Comparison of ENCODE assay signal across 8 cellular contexts in the genomic region with DNA sequence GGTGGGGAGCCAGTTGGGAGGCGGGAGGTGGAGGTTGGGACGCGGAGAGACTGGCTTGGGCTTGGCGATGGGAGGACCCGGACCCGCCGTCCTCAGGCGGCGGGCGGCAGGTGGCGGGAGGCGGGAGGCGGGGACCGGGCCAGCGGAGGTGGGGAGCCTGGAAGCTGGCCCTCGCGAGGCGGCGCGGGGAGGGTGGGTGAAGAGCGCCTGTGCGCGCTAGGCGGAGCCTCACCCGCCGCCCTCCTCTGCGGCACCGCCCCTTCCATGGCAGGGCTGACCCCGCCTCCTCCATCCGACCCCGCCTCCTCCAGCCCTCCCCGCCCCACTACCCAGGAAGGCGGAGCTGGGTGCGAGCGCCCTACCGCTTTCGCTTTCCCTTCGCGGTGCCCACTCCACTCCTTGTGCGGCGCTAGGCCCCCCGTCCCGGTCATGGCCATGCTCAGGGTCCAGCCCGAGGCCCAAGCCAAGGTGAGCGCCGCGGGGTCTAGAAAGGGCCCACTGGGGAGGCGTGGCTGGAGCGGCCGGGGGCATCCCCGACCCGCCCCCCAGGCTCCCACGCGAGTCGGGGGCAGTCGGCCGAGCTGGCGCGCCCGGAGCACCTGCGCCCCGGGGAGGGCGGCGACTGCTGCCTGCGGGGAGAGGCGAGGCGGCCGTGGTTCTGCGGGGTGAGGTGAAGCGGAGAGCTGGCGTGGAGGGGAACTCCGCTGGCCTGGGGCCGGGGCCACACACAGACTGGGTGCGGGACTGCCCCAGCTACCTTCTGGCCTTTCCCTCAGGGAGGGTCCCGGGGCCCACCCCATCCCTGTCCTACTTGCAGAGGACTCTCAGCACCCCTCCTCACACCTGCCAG. TPM values are rescaled to one million over a fixed set of nuclear protein-coding genes. Genes with fewer than 3 reads are reported as not detected.
DNase-seq lines count a peak whose midpoint lies in the region; TF ChIP-seq lines count a peak whose summit lies in the region.

A gene (plus strand): TSS at position 361 of the 850 bp plus-strand sequence. CDS start 69 bp downstream, at position 430.

- H3K9ac ChIP-seq in SK-N-SH, result peak within 1 kb of the TSS; percentile 94

- H3K79me2 ChIP-seq in SK-N-SH (ENCODE audit: insufficient read depth) (peaks cover 33% of the 10 kb centered on the region), osteoblast (ENCODE audit: insufficient read depth, low read length) (peaks cover 49% of the 10 kb centered on the region)

- H3K4me1 ChIP-seq in SK-N-SH (ENCODE audit: control insufficient read depth in 1 of 2, insufficient read depth in 2 of 2, low read depth in 1 of 2, low read length in 1 of 2), result peaks cover 6 to 35% of the 10 kb centered on the region in 2 experiments; a peak in 2 of 4 replicates
- peaks cover 12% of the 10 kb centered on the region for H3K4me1 ChIP-seq in osteoblast (ENCODE audit: insufficient read depth, low read length)
- peaks cover 26% of the 10 kb centered on the region for H3K4me1 ChIP-seq in testis

- no peaks in the 10 kb centered on the region for H3K9me2 ChIP-seq in SK-N-SH

- H2AFZ ChIP-seq in SK-N-SH (ENCODE audit: low read depth) (peak within 1 kb of the TSS; percentile 98), osteoblast (ENCODE audit: low read length) (peak within 1 kb of the TSS; percentile 98)

- no peak; the same call in 1 of the 2 replicates for TF ChIP-seq RAD21 in SK-N-SH (IDR thresholded peaks at IDR 0.05; ENCODE audit: low read length)

- WGBS in SK-N-SH (ENCODE audit: low lambda C conversion rate), result 0% methylated on average over 16 of the region's 75 CpGs
- WGBS in testis, 2 donors, result 0% methylated on average over 21 to 62 of the region's 75 CpGs

- TF ChIP-seq POLR2A in NB4 (IDR thresholded peaks at IDR 0.05; ENCODE audit: extremely low read depth, insufficient read length) (peak; percentile 76), testis (IDR thresholded peaks at IDR 0.05) (peak; percentile 29)

- peak within 1 kb of the TSS; percentile 79 for H3K4me3 ChIP-seq in HFF-Myc (replicated peaks; ENCODE audit: low read depth, low read length)
- H3K4me3 ChIP-seq in NB4 (ENCODE audit: low read depth, low read length), result peak within 1 kb of the TSS; percentile 60
- H3K4me3 ChIP-seq in SK-N-SH (ENCODE audit: low read depth in 2 of 2, low read length in 1 of 2), result peak within 1 kb of the TSS; percentile 82 to 91
- H3K4me3 ChIP-seq in osteoblast (ENCODE audit: insufficient read depth, low read length), result peak within 1 kb of the TSS; percentile 97
- H3K4me3 ChIP-seq in testis, result peak within 1 kb of the TSS; percentile 79 to 89

- TF ChIP-seq EP300 in SK-N-SH (IDR thresholded peaks at IDR 0.05; ENCODE audit: borderline replicate concordance in 1 of 2, low read depth in 1 of 2, low read length in 1 of 2), result no peak

- DNase-seq in GM03348 (ENCODE audit: low spot score) (peak; percentile 97), HFF-Myc (ENCODE audit: extremely low read depth, low read depth) (peak; percentile 44), NB4 (ENCODE audit: low read depth) (peak; percentile 92), SK-N-SH (peak; percentile 98), globus pallidus (ENCODE audit: low spot score) (peak; percentile 91), osteoblast (ENCODE audit: insufficient read length, low spot score, missing footprints) (peak; percentile 99), testis (peak; percentile 95)
- peak; percentile 92 for DNase-seq in activated naive CD4-positive, alpha-beta T cell treated with anti-CD3 and anti-CD28 coated beads, Interleukin-2, amount 50 U/mL, for 16 hours

- H3K9me3 ChIP-seq in SK-N-SH (no peaks in the 10 kb centered on the region), osteoblast (ENCODE audit: low read depth, low read length) (no peaks in the 10 kb centered on the region), testis (no peaks in the 10 kb centered on the region)

- H3K27ac ChIP-seq in SK-N-SH (ENCODE audit: low read depth in 2 of 2, low read length in 1 of 2), result peak within 1 kb of the TSS; percentile 52 to 83
- peak within 1 kb of the TSS; percentile 69 for H3K27ac ChIP-seq in osteoblast (ENCODE audit: low read depth, low read length)
- H3K27ac ChIP-seq in testis, result peak within 1 kb of the TSS; percentile 86 to 88

- POLR2A ChIA-PET in SK-N-SH (lab: Yijun Ruan, JAX), result interaction anchor here (0.6 to 3.0 kb wide), 14 partner anchors 9 to 610 kb away, joined by 3 to 21 read pairs (median 5); a partner anchor contains a TSS

- H3K27me3 ChIP-seq in SK-N-SH (ENCODE audit: insufficient read depth) (no peaks in the 10 kb centered on the region), osteoblast (ENCODE audit: insufficient read depth, low read length) (no peaks in the 10 kb centered on the region), testis (no peaks in the 10 kb centered on the region)

- intact Hi-C loops in testis (cut with DNase I; ENCODE audit: low total_unique reads), result no loop called here

- H3K4me2 ChIP-seq in SK-N-SH (peak within 1 kb of the TSS; percentile 82), osteoblast (ENCODE audit: insufficient read depth, low read length) (peak within 1 kb of the TSS; percentile 97)

- H3K36me3 ChIP-seq in SK-N-SH (replicated peaks in 1 of 2; ENCODE audit: control insufficient read depth in 1 of 2, insufficient read depth in 2 of 2, low read length in 1 of 2) (peaks cover 21 to 24% of the 10 kb centered on the region in 2 experiments), osteoblast (ENCODE audit: insufficient read depth, low read length) (peaks cover 26% of the 10 kb centered on the region), testis (ENCODE audit: low read depth, missing control alignments) (no peaks in the 10 kb centered on the region)

- TF ChIP-seq CTCF in HFF-Myc (IDR thresholded peaks at IDR 0.05; ENCODE audit: low read depth, low read length, missing control alignments), result no peak
- no peak for TF ChIP-seq CTCF in NB4 (IDR thresholded peaks at IDR 0.05; ENCODE audit: low read depth, low read length)
- TF ChIP-seq CTCF in SK-N-SH (IDR thresholded peaks at IDR 0.05), result no peak
- no peak for TF ChIP-seq CTCF in osteoblast (IDR thresholded peaks at IDR 0.05; ENCODE audit: extremely low read depth, low read depth, low read length)
- TF ChIP-seq CTCF in testis (IDR thresholded peaks at IDR 0.05), result no peak

- H4K20me1 ChIP-seq in SK-N-SH (ENCODE audit: insufficient read depth) (no peaks in the 10 kb centered on the region), osteoblast (ENCODE audit: insufficient read depth, low read length) (peaks cover 7% of the 10 kb centered on the region)

- H3F3A ChIP-seq in SK-N-SH (replicated peaks; ENCODE audit: insufficient read depth), result peaks cover 5% of the 10 kb centered on the region

- CTCF ChIA-PET in SK-N-SH (lab: Yijun Ruan, JAX), result interaction anchor here (0.6 to 4.7 kb wide), 8 partner anchors 10 to 558 kb away, joined by 3 to 22 read pairs (median 3); a partner anchor contains a TSS

TF ChIP-seq in SK-N-SH, 30 proteins besides CTCF, POLR2A, EP300 and RAD21:
- TF ChIP-seq, protein P1, sequence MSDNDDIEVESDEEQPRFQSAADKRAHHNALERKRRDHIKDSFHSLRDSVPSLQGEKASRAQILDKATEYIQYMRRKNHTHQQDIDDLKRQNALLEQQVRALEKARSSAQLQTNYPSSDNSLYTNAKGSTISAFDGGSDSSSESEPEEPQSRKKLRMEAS (IDR thresholded peaks at IDR 0.05; ENCODE audit: low read depth), result peak; percentile 45; the same call in 1 of the 2 replicates
- no peak for TF ChIP-seq RFX5 (IDR thresholded peaks at IDR 0.05; ENCODE audit: low read length)
- peak; percentile 44; the same call in 1 of the 2 replicates for TF ChIP-seq MXI1 (IDR thresholded peaks at IDR 0.05; ENCODE audit: low read depth, low read length)
- TF ChIP-seq NRF1 (IDR thresholded peaks at IDR 0.05; ENCODE audit: low read depth, low read length), result peak; percentile 61
- no peak for TF ChIP-seq GABPA (IDR thresholded peaks at IDR 0.05; ENCODE audit: low read depth)
- TF ChIP-seq POLR2AphosphoS5 (IDR thresholded peaks at IDR 0.05; ENCODE audit: low read depth, low read length), result peak; percentile 67
- peak; percentile 50 for TF ChIP-seq TAF1 (IDR thresholded peaks at IDR 0.05; ENCODE audit: borderline replicate concordance, low read depth, low read length)
- TF ChIP-seq SIN3A (IDR thresholded peaks at IDR 0.05; ENCODE audit: borderline replicate concordance, low read depth, low read length), result 0 out of 2 replicates have a peak, but pooled peaks have one; percentile 16
- TF ChIP-seq NFIC (IDR thresholded peaks at IDR 0.05; ENCODE audit: borderline replicate concordance), result no peak

RNA-seq across cellular contexts. Expression of the gene that starts here (rescaled TPM):
- polyA plus RNA-seq in SK-N-SH (2012; rRNA removed) (154 and 287 TPM in 2 replicates), testis (ENCODE audit: insufficient read depth, low read depth, low replicate concordance) (101 TPM)
- 313 and 331 TPM in 2 replicates for polyA plus RNA-seq in SK-N-SH (2012; cell fraction: cytosol; rRNA removed)
- 220 and 228 TPM in 2 replicates for polyA plus RNA-seq in SK-N-SH (2012; cell fraction: nucleus; rRNA removed)
- total RNA-seq in osteoblast (95.5 and 111 TPM in 2 replicates), testis (10 to 100 TPM; 43.3 to 63.9 TPM)

Comparison
In these comparisons a context has a peak if more than half of its experiments do, and no peak if none do; other contexts are left out.
1. Peak in every context shown above with its lines: DNase-seq, H3K4me3 ChIP-seq and H3K27ac ChIP-seq.
2. DNase-seq: peak in every context shown above with its lines; median percentile 99 in osteoblast; 98 in SK-N-SH; 97 in GM03348; 95 in testis; 92 in NB4; 92 in activated naive CD4-positive, alpha-beta T cell treated with anti-CD3 and anti-CD28 coated beads, Interleukin-2, amount 50 U/mL, for 16 hours; 91 in globus pallidus; 44 in HFF-Myc.